ENCODE assay signal across 27 cellular contexts in the genomic region with DNA sequence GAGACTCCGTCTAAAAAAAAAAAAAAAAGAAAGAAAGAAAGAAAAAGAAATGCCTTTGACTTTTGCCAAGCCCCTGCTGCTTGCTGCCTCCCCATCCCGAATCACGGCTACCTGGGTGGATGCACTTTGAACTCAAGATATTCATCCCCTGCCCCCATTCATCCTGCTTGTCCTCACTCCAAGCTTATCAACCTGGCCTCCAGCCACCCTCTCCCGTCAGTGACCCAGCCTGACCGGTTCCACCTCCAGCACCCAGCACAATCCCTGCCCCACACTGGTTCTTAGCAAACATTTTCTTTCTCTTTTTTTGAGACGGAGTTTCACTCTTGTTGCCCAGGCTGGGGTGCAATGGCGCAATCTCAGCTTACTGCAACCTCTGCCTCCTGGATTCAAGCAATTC. TPM values are rescaled to one million over a fixed set of nuclear protein-coding genes. Genes with fewer than 3 reads are reported as not detected.
DNase-seq lines count a peak whose midpoint lies in the region; ATAC-seq, FAIRE-seq and TF ChIP-seq lines count a peak whose summit lies in the region.
"Had no signal": no experiment of that assay in that cellular context is flagged by ENCODE, and none has a peak within 500 bp of the region (broad histone marks: within the 10 kb centered on the region; RNA-seq: fewer than 3 reads in every experiment).

No MANE protein-coding gene starts in this region.

- POLR2A ChIA-PET in HCT116 (lab: Charles Lee), result interaction anchor here (0.6 to 6.8 kb wide), 8 partner anchors 10 to 130 kb away, joined by 3 to 152 read pairs (median 3); no protein-coding TSS in a partner anchor

- H3K9me3 ChIP-seq in HCT116 (ENCODE audit: control insufficient read depth in 1 of 2, insufficient read depth in 1 of 2, low read depth in 1 of 2, low read length in 2 of 2), result no peaks in the 10 kb centered on the region
- H3K9me3 ChIP-seq in Peyer's patch, result no peaks in the 10 kb centered on the region
- H3K9me3 ChIP-seq in left lung, result no peaks in the 10 kb centered on the region
- H3K9me3 ChIP-seq in osteoblast (ENCODE audit: low read depth, low read length), result no peaks in the 10 kb centered on the region
- H3K9me3 ChIP-seq in smooth muscle cell (replicated peaks; ENCODE audit: low read depth), result no peaks in the 10 kb centered on the region
- H3K9me3 ChIP-seq: BLaER1, ovary, right atrium auricular region had no signal

- FAIRE-seq in GM19239 (lab: Jason Lieb, UNC), result no peak
- FAIRE-seq: endometrium, TTC549 had no signal

- TF ChIP-seq POLR2A in HCT116 (IDR thresholded peaks at IDR 0.05; ENCODE audit: borderline replicate concordance, extremely low read depth, insufficient read depth, insufficient read length) (no peak), Peyer's patch (IDR thresholded peaks at IDR 0.05) (no peak)

- H3K9me3 Mint-ChIP-seq in progenitor cell of endocrine pancreas (ENCODE audit: low read depth), result no peaks in the 10 kb centered on the region
- H3K9me3 Mint-ChIP-seq: activated CD8-positive, alpha-beta T cell treated with anti-CD3 and anti-CD28 coated beads for 36 hours; activated naive CD8-positive, alpha-beta T cell treated with anti-CD3 and anti-CD28 coated beads for 36 hours; nephron; stimulated activated effector memory CD8-positive, alpha-beta T cell treated with anti-CD3 and anti-CD28 coated beads, Interleukin-12 subunit alpha, Interleukin-12 subunit beta, amount 100 ng/mL, for 72 hours; T-helper 1 cell treated with Interleukin-12 subunit alpha and Interleukin-12 subunit beta and Interleukin-4 antibody, amounts not matched to agents 30 μg/mL and 1 μg/mL, for 36 hours had no signal

- H3K9me2 ChIP-seq in HCT116 (ENCODE audit: insufficient read depth), result no peaks in the 10 kb centered on the region

- CTCF ChIA-PET in HCT116 (lab: Charles Lee), result interaction anchor here (2.0 kb wide), 1 partner anchor 10 kb away, joined by 16 read pairs; no protein-coding TSS in a partner anchor

- H3K4me3 Mint-ChIP-seq in progenitor cell of endocrine pancreas (ENCODE audit: low read depth), result peak overlapping the region; percentile 50
- H3K4me3 Mint-ChIP-seq: activated CD8-positive, alpha-beta T cell treated with anti-CD3 and anti-CD28 coated beads for 36 hours; activated naive CD8-positive, alpha-beta T cell treated with anti-CD3 and anti-CD28 coated beads for 36 hours; nephron; stimulated activated effector memory CD8-positive, alpha-beta T cell treated with anti-CD3 and anti-CD28 coated beads, Interleukin-12 subunit alpha, Interleukin-12 subunit beta, amount 100 ng/mL, for 72 hours; T-helper 1 cell treated with Interleukin-12 subunit alpha and Interleukin-12 subunit beta and Interleukin-4 antibody, amounts not matched to agents 30 μg/mL and 1 μg/mL, for 36 hours had no signal

- H3K27ac Mint-ChIP-seq in progenitor cell of endocrine pancreas, result peak overlapping the region; percentile 69
- H3K27ac Mint-ChIP-seq: activated CD8-positive, alpha-beta T cell treated with anti-CD3 and anti-CD28 coated beads for 36 hours; activated naive CD8-positive, alpha-beta T cell treated with anti-CD3 and anti-CD28 coated beads for 36 hours; nephron; stimulated activated effector memory CD8-positive, alpha-beta T cell treated with anti-CD3 and anti-CD28 coated beads, Interleukin-12 subunit alpha, Interleukin-12 subunit beta, amount 100 ng/mL, for 72 hours; T-helper 1 cell treated with Interleukin-12 subunit alpha and Interleukin-12 subunit beta and Interleukin-4 antibody, amounts not matched to agents 30 μg/mL and 1 μg/mL, for 36 hours had no signal

- no peak overlapping the region for H2AFZ ChIP-seq in HCT116 (ENCODE audit: low read depth, low read length, poor library complexity, severe bottlenecking)
- no peak overlapping the region for H2AFZ ChIP-seq in osteoblast (ENCODE audit: low read length)
- no peak overlapping the region for H2AFZ ChIP-seq in smooth muscle cell (ENCODE audit: low read depth)

- no peaks in the 10 kb centered on the region for H3F3A ChIP-seq in smooth muscle cell (ENCODE audit: low read depth)

- peak overlapping the region; percentile 83 for H3K4me2 ChIP-seq in HCT116 (ENCODE audit: low read length)
- H3K4me2 ChIP-seq in osteoblast (ENCODE audit: insufficient read depth, low read length), result no peak overlapping the region
- no peak overlapping the region for H3K4me2 ChIP-seq in smooth muscle cell
- H3K4me2 ChIP-seq: BLaER1 had no signal

- DNase-seq in HCT116 (ENCODE audit: low read depth, low spot score) (no peak), Peyer's patch (peak in 2 of 3 donors; percentile 78 to 83), left lung (peak in 1 of 2 donors; percentile 79), progenitor cell of endocrine pancreas (ENCODE audit: low spot score, unreplicated experiment) (no peak), osteoblast (ENCODE audit: insufficient read length, low spot score, missing footprints) (no peak), SIG-M5 (lab: John Stamatoyannopoulos, UW) (no peak), smooth muscle cell (lab: John Stamatoyannopoulos, UW; ENCODE audit: unreplicated experiment) (no peak), GM19239 (ENCODE audit: insufficient read length, low spot score) (no peak)
- DNase-seq: activated CD8-positive, alpha-beta T cell treated with anti-CD3 and anti-CD28 coated beads for 36 hours; activated naive CD8-positive, alpha-beta T cell treated with anti-CD3 and anti-CD28 coated beads for 36 hours; aorta; central memory CD4-positive, alpha-beta T cell; NCI-H2029 treated with DMSO at 0.1 percent for 48 hours; NCI-H2227 treated with DMSO at 0.1 percent for 48 hours; NCI-H526 treated with DMSO at 0.1 percent for 48 hours; ovary; stimulated activated CD4-positive, alpha-beta T cell treated with anti-CD3 and anti-CD28 coated beads, Interleukin-12 subunit alpha, Interleukin-12 subunit beta, amount 100 ng/mL, for 4 hours; stimulated activated CD4-positive, alpha-beta T cell treated with anti-CD3 and anti-CD28 coated beads, Interleukin-4, amount 100 ng/mL, for 24 hours; substantia nigra had no signal

- H3K36me3 Mint-ChIP-seq in progenitor cell of endocrine pancreas (ENCODE audit: insufficient read depth), result no peaks in the 10 kb centered on the region
- H3K36me3 Mint-ChIP-seq: activated naive CD8-positive, alpha-beta T cell treated with anti-CD3 and anti-CD28 coated beads for 36 hours had no signal

- H3K9ac ChIP-seq in HCT116 (ENCODE audit: low read length), result peak overlapping the region; percentile 61
- no peak overlapping the region for H3K9ac ChIP-seq in smooth muscle cell (ENCODE audit: low read depth)
- H3K9ac ChIP-seq: BLaER1 had no signal

- 50% methylated on average over 7 of the region's 7 CpGs for WGBS in smooth muscle cell (ENCODE audit: low lambda C conversion rate)

- BruUV-seq in HCT116 (replicated peaks; lab: Mats Ljungman, UMichigan), result no TSS peak

- intact Hi-C loops in HCT116 (cut with micrococcal nuclease), result no loop called here
- intact Hi-C loops in left lung (cut with DNase I), result no loop called here

- H3K4me1 ChIP-seq in HCT116 (ENCODE audit: control insufficient read depth in 1 of 2, insufficient read depth in 2 of 2, low read length in 2 of 2) (peaks cover 93 to 100% of the 10 kb centered on the region in 2 experiments), Peyer's patch (peaks cover 0 to 41% (median 1%) of the 10 kb centered on the region in 4 donors), left lung (peaks cover 0 to 9% of the 10 kb centered on the region in 2 donors), osteoblast (ENCODE audit: insufficient read depth, low read length) (peaks cover 24% of the 10 kb centered on the region), smooth muscle cell (ENCODE audit: low read depth) (peaks cover 13% of the 10 kb centered on the region)

- peak overlapping the region; percentile 100 for H3K27ac ChIP-seq in HCT116 (ENCODE audit: low read depth, low read length)
- peak overlapping the region in 2 of 4 donors; percentile 47 to 53 for H3K27ac ChIP-seq in Peyer's patch
- H3K27ac ChIP-seq in left lung, result no peak overlapping the region
- no peak overlapping the region for H3K27ac ChIP-seq in osteoblast (ENCODE audit: low read depth, low read length)
- H3K27ac ChIP-seq in smooth muscle cell (ENCODE audit: low read depth), result no peak overlapping the region
- H3K27ac ChIP-seq: BLaER1, ovary, right atrium auricular region had no signal

- RAD21 ChIA-PET in HCT116 (lab: Charles Lee; ENCODE audit: low non-redundant PET in 1 of 2, low total read pairs in 2 of 2, uncharacterized antibody in 2 of 2, unreplicated experiment in 2 of 2), result interaction anchor here (0.8 to 2.8 kb wide), 3 partner anchors 10 to 127 kb away, joined by 3 to 20 read pairs (median 5); no protein-coding TSS in a partner anchor

- peaks cover 30% of the 10 kb centered on the region for H3K4me1 Mint-ChIP-seq in progenitor cell of endocrine pancreas (ENCODE audit: low read depth)

- TF ChIP-seq CTCF in HCT116 (IDR thresholded peaks at IDR 0.05 in 2 of 3, conservative IDR thresholded peaks at IDR 0.05 in 1 of 3; ENCODE audit: borderline replicate concordance in 1 of 3, insufficient read depth in 1 of 3, low read depth in 2 of 3, low read length in 2 of 3), result no peak
- TF ChIP-seq CTCF in Peyer's patch (IDR thresholded peaks at IDR 0.05), result no peak
- TF ChIP-seq CTCF in left lung (IDR thresholded peaks at IDR 0.05), result no peak
- no peak for TF ChIP-seq CTCF in progenitor cell of endocrine pancreas (IDR thresholded peaks at IDR 0.05; ENCODE audit: unreplicated experiment)
- no peak for TF ChIP-seq CTCF in osteoblast (IDR thresholded peaks at IDR 0.05; ENCODE audit: extremely low read depth, low read depth, low read length)
- TF ChIP-seq CTCF in smooth muscle cell (IDR thresholded peaks at IDR 0.05; ENCODE audit: borderline replicate concordance, insufficient read depth, poor library complexity, severe bottlenecking), result no peak

- ATAC-seq in HCT116 (peak; percentile 13; the same call in 1 of the 2 replicates), left lung (peak; percentile 87)
- ATAC-seq: activated CD4-positive, CD25-positive, alpha-beta regulatory T cell treated with anti-CD3 and anti-CD28 coated beads, Interleukin-2, amount 50 U/mL, for 24 hours; activated CD8-positive, alpha-beta T cell treated with anti-CD3 and anti-CD28 coated beads for 36 hours; stimulated activated effector memory CD8-positive, alpha-beta T cell treated with anti-CD3 and anti-CD28 coated beads, Interleukin-12 subunit alpha, Interleukin-12 subunit beta, amount 100 ng/mL, for 72 hours had no signal

- H3K4me3 ChIP-seq in HCT116 (replicated peaks in 1 of 2; ENCODE audit: low read depth in 1 of 2, low read length in 2 of 2) (0 out of 4 replicates have a peak overlapping the region, but pooled peaks of 1 of the 2 experiments have one; percentile 17), Peyer's patch (no peak overlapping the region), left lung (no peak overlapping the region), osteoblast (ENCODE audit: insufficient read depth, low read length) (no peak overlapping the region), smooth muscle cell (no peak overlapping the region)
- H3K4me3 ChIP-seq: BLaER1, ovary, right atrium auricular region had no signal

- no peaks in the 10 kb centered on the region for H3K36me3 ChIP-seq in HCT116 (ENCODE audit: control insufficient read depth in 1 of 2, insufficient read depth in 2 of 2, low read length in 2 of 2)
- no peaks in the 10 kb centered on the region for H3K36me3 ChIP-seq in Peyer's patch
- no peaks in the 10 kb centered on the region for H3K36me3 ChIP-seq in left lung
- H3K36me3 ChIP-seq in osteoblast (ENCODE audit: insufficient read depth, low read length), result no peaks in the 10 kb centered on the region
- H3K36me3 ChIP-seq in smooth muscle cell (ENCODE audit: low read depth), result no peaks in the 10 kb centered on the region
- H3K36me3 ChIP-seq: BLaER1, ovary, right atrium auricular region had no signal

- TF ChIP-seq RAD21 in HCT116 (IDR thresholded peaks at IDR 0.05; ENCODE audit: low read depth), result no peak

- H3K27me3 ChIP-seq in HCT116 (ENCODE audit: insufficient read depth, low read length) (no peaks in the 10 kb centered on the region), Peyer's patch (peaks cover 0 to 13% of the 10 kb centered on the region in 2 donors), left lung (peaks cover 28 to 88% of the 10 kb centered on the region in 2 donors), osteoblast (ENCODE audit: insufficient read depth, low read length) (peaks cover 35% of the 10 kb centered on the region), smooth muscle cell (ENCODE audit: low read depth) (peaks cover 55% of the 10 kb centered on the region)
- H3K27me3 ChIP-seq: ovary had no signal

- no peaks in the 10 kb centered on the region for H4K20me1 ChIP-seq in HCT116 (ENCODE audit: insufficient read depth)
- H4K20me1 ChIP-seq in osteoblast (ENCODE audit: insufficient read depth, low read length), result no peaks in the 10 kb centered on the region
- H4K20me1 ChIP-seq in smooth muscle cell (ENCODE audit: low read depth), result no peaks in the 10 kb centered on the region
- H4K20me1 ChIP-seq: BLaER1 had no signal

- peaks cover 18% of the 10 kb centered on the region for H3K27me3 Mint-ChIP-seq in progenitor cell of endocrine pancreas

- H3K79me2 ChIP-seq in HCT116 (ENCODE audit: insufficient read depth, low read length) (peaks cover 10% of the 10 kb centered on the region; the same call in 1 of the 2 replicates), osteoblast (ENCODE audit: insufficient read depth, low read length) (no peaks in the 10 kb centered on the region), smooth muscle cell (ENCODE audit: low read depth) (no peaks in the 10 kb centered on the region)

RNA-seq across cellular contexts. Expression of gene CYTH4, which starts 44.4 kb away (rescaled TPM):
- total RNA-seq in HCT116 (2021; ENCODE audit: unreplicated experiment), result 3.8 TPM
- polyA plus RNA-seq in HCT116 (2012), result 4.9 and 6.4 TPM in 2 replicates
- 10 to 100 TPM; 13.5 to 75.9 (median 22.5) TPM for total RNA-seq in Peyer's patch
- total RNA-seq in left lung, result 10 to 100 TPM; 16.2 to 63.4 TPM
- total RNA-seq in progenitor cell of endocrine pancreas, result not detected in 2 replicates
- total RNA-seq in osteoblast, result 0.59 and 0.72 TPM in 2 replicates
- total RNA-seq in smooth muscle cell, result not detected in 2 replicates
- polyA plus RNA-seq in smooth muscle cell, result not detected in 2 replicates

Comparison
In these comparisons a context has a peak if more than half of its experiments do, and no peak if none do; other contexts are left out.
1. DNase-seq: peak in Peyer's patch (2 of 3); none in HCT116 (single experiment), progenitor cell of endocrine pancreas (single experiment), osteoblast (single experiment), SIG-M5 (single experiment), smooth muscle cell (single experiment) and GM19239 (single experiment).